ENCODE assay signal across 9 cellular contexts in the genomic region with DNA sequence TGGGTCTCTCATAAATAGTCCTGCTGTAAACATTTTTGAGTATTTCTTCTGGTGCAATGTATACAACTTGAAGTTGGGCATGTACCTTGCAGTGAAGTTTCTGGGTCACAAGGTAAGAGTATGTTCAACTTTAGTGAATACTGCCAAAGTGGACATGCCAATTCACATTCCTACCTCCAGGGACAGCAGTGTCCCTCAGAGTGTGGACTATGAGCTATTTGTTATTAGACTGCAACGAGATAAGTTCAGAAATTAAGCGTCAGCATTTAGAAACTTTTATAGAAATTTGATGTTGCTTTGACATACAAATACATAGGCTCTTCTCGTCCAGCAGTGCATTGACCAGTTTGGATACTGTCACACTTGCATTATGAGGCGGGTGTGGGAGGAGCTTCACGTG. TPM values are rescaled to one million over a fixed set of nuclear protein-coding genes. Genes with fewer than 3 reads are reported as not detected.
DNase-seq lines count a peak whose midpoint lies in the region; ATAC-seq, FAIRE-seq and TF ChIP-seq lines count a peak whose summit lies in the region.
"Had no signal": no experiment of that assay in that cellular context is flagged by ENCODE, and none has a peak within 500 bp of the region (broad histone marks: within the 10 kb centered on the region; RNA-seq: fewer than 3 reads in every experiment).

No MANE protein-coding gene starts in this region.

- CTCF ChIA-PET in K562 (lab: Yijun Ruan, JAX; ENCODE audit: low intra/inter-chr PET ratio), result no interaction called here

- H3K27ac ChIP-seq in right atrium auricular region (no peak overlapping the region), K562 (ENCODE audit: extremely low read depth, low read depth, low read length) (no peak overlapping the region), liver (ENCODE audit: low read depth in 1 of 2, low read length in 2 of 2) (no peak overlapping the region)

- peak; percentile 36 to 75 for TF ChIP-seq CTCF in right atrium auricular region (IDR thresholded peaks at IDR 0.05)
- peak; percentile 25 to 29 (median 25); a peak in 4 of 6 replicates for TF ChIP-seq CTCF in K562 (IDR thresholded peaks at IDR 0.05 in 2 of 3, conservative IDR thresholded peaks at IDR 0.05 in 1 of 3; ENCODE audit: insufficient read depth in 2 of 3, low read depth in 1 of 3, low read length in 3 of 3)
- TF ChIP-seq CTCF in liver (IDR thresholded peaks at IDR 0.05; ENCODE audit: low read depth, low read length, missing input control), result peak; percentile 73

- no peaks in the 10 kb centered on the region for H4K20me1 ChIP-seq in K562 (replicated peaks; ENCODE audit: control insufficient read depth, insufficient read depth, low read length)

- TF ChIP-seq POLR2A in K562 (conservative IDR thresholded peaks at IDR 0.05), result no peak

- FAIRE-seq in K562 (lab: Jason Lieb, UNC), result no peak

- no peaks in the 10 kb centered on the region for H3K9me3 ChIP-seq in right atrium auricular region
- H3K9me3 ChIP-seq in K562 (replicated peaks; ENCODE audit: control insufficient read depth, insufficient read depth, low read depth, low read length), result no peaks in the 10 kb centered on the region
- H3K9me3 ChIP-seq in liver (ENCODE audit: control insufficient read depth in 4 of 4, low read length in 3 of 4), result no peaks in the 10 kb centered on the region

- no peak overlapping the region for H3K4me2 ChIP-seq in K562 (ENCODE audit: insufficient read depth, low read length)

- H3K27me3 ChIP-seq in right atrium auricular region (no peaks in the 10 kb centered on the region), K562 (ENCODE audit: control insufficient read depth in 2 of 2, insufficient read depth in 2 of 2, low read length in 2 of 2) (peaks cover 0 to 6% of the 10 kb centered on the region in 2 experiments; a peak in 1 of 5 replicates), liver (ENCODE audit: control insufficient read depth in 4 of 4, insufficient read depth in 4 of 4, low read length in 3 of 4) (no peaks in the 10 kb centered on the region)

- H3K9me1 ChIP-seq in K562 (ENCODE audit: control insufficient read depth, insufficient read depth, low read length), result no peaks in the 10 kb centered on the region

- DNase-seq in right atrium auricular region (ENCODE audit: low spot score) (no peak), Right ventricle myocardium inferior (ENCODE audit: missing footprints) (no peak), K562 (ENCODE audit: extremely low read depth in 1 of 4, low spot score in 3 of 4) (peak in 2 of 4 experiments; percentile 29 to 31), T-helper 2 cell (no peak), cortex of kidney (lab: John Stamatoyannopoulos, UW) (no peak)
- no peak for DNase-seq in stimulated activated CD8-positive, alpha-beta memory T cell treated with anti-CD3 and anti-CD28 coated beads, Interleukin-4, amount 100 ng/mL, for 48 hours
- DNase-seq: activated CD8-positive, alpha-beta T cell treated with anti-CD3 and anti-CD28 coated beads for 36 hours had no signal

- intact Hi-C loops in Right ventricle myocardium inferior (cut with DNase I) (no loop called here), K562 (cut with micrococcal nuclease) (no loop called here)

- H3K9ac ChIP-seq in K562 (ENCODE audit: insufficient read depth in 1 of 2, low read depth in 2 of 2, low read length in 2 of 2) (no peak overlapping the region), liver (ENCODE audit: low read depth in 1 of 2, low read length in 2 of 2) (no peak overlapping the region)

- peaks cover 0 to 6% of the 10 kb centered on the region in 2 donors for H3K4me1 ChIP-seq in right atrium auricular region
- H3K4me1 ChIP-seq in K562 (replicated peaks in 1 of 2; ENCODE audit: control insufficient read depth in 2 of 2, insufficient read depth in 2 of 2, low read length in 2 of 2), result no peaks in the 10 kb centered on the region
- peaks cover 0 to 2% (median under 1%) of the 10 kb centered on the region in 4 donors for H3K4me1 ChIP-seq in liver (ENCODE audit: control insufficient read depth in 4 of 4, insufficient read depth in 4 of 4, low read length in 3 of 4)

- 0% methylated on average over 5 of the region's 5 CpGs for WGBS in K562 (ENCODE audit: insufficient coverage, low coverage, missing lambda C conversion rate)
- 67% methylated on average over 5 of the region's 5 CpGs for WGBS in liver

- no peak for TF ChIP-seq EP300 in K562 (IDR thresholded peaks at IDR 0.05; ENCODE audit: low read length)

- POLR2A ChIA-PET in K562 (lab: Yijun Ruan, JAX), result no interaction called here

- H3K79me2 ChIP-seq in K562 (ENCODE audit: control insufficient read depth, insufficient read depth, low read length), result no peaks in the 10 kb centered on the region

- H3K36me3 ChIP-seq in right atrium auricular region (no peaks in the 10 kb centered on the region), K562 (ENCODE audit: control insufficient read depth, insufficient read depth, low read length) (no peaks in the 10 kb centered on the region), liver (ENCODE audit: control insufficient read depth in 4 of 4, insufficient read depth in 3 of 4, low read depth in 1 of 4, low read length in 3 of 4) (no peaks in the 10 kb centered on the region)

- in situ Hi-C loops in K562 (cut with MboI), result no loop called here

- H2AFZ ChIP-seq in K562 (ENCODE audit: low read depth, low read length), result no peak overlapping the region

- no peak for ATAC-seq in Right ventricle myocardium inferior
- no peak for ATAC-seq in K562
- no peak for ATAC-seq in GM21529 (IDR thresholded peaks at IDR 0.05; ENCODE audit: unreplicated experiment)
- ATAC-seq: activated CD8-positive, alpha-beta T cell treated with anti-CD3 and anti-CD28 coated beads for 36 hours had no signal

- no peak overlapping the region for H3K4me3 ChIP-seq in right atrium auricular region
- H3K4me3 ChIP-seq in K562, result no peak overlapping the region
- no peak overlapping the region for H3K4me3 ChIP-seq in liver (ENCODE audit: low read depth in 1 of 3, low read length in 3 of 3)

- no peak for TF ChIP-seq RAD21 in K562 (CRISPR knock-in tag; conservative IDR thresholded peaks at IDR 0.05 in 1 of 2, IDR thresholded peaks at IDR 0.05 in 1 of 2)
- peak; percentile 80 to 86 for TF ChIP-seq RAD21 in liver (IDR thresholded peaks at IDR 0.05)

- no TSS peak for BruUV-seq in K562 (replicated peaks; lab: Mats Ljungman, UMichigan)

TF ChIP-seq in K562, 482 proteins besides CTCF, POLR2A, EP300 and RAD21:
- TF ChIP-seq TEAD4 (IDR thresholded peaks at IDR 0.05; ENCODE audit: low read length) (peak; percentile 81), TEAD4 (CRISPR knock-in tag; IDR thresholded peaks at IDR 0.05; ENCODE audit: borderline replicate concordance) (no peak), ZBTB7A (IDR thresholded peaks at IDR 0.05; ENCODE audit: borderline replicate concordance, control insufficient read depth, low read depth, low read length) (no peak), TOE1 (IDR thresholded peaks at IDR 0.05; ENCODE audit: borderline replicate concordance) (no peak), TOE1 (CRISPR knock-in tag; IDR thresholded peaks at IDR 0.05; ENCODE audit: borderline replicate concordance, low read depth) (no peak), TEAD1 (CRISPR knock-in tag; IDR thresholded peaks at IDR 0.05) (peak; percentile 84 to 94), TEAD2 (tag; IDR thresholded peaks at IDR 0.05) (peak; percentile 91)

TF ChIP-seq in liver, 16 proteins besides CTCF, POLR2A, EP300 and RAD21:
- TF ChIP-seq HNF4G (IDR thresholded peaks at IDR 0.05), result no peak
- peak in 1 of 2 donors; percentile 18 for TF ChIP-seq RXRA (IDR thresholded peaks at IDR 0.05)
- no peak for TF ChIP-seq YY1 (IDR thresholded peaks at IDR 0.05)
- TF ChIP-seq HNF4A (conservative IDR thresholded peaks at IDR 0.05), result peak in 1 of 2 donors; percentile 22
- no peak for TF ChIP-seq TAF1 (conservative IDR thresholded peaks at IDR 0.05)
- no peak for TF ChIP-seq GABPA (IDR thresholded peaks at IDR 0.05 in 1 of 2, conservative IDR thresholded peaks at IDR 0.05 in 1 of 2)
- no peak for TF ChIP-seq SP1 (IDR thresholded peaks at IDR 0.05)

RNA-seq across cellular contexts. Expression of a gene that starts 7.2 kb away (rescaled TPM):
- 10 to 100 TPM; 49.7 to 60.5 TPM for total RNA-seq in right atrium auricular region
- total RNA-seq in Right ventricle myocardium inferior, result 30.5 TPM
- total RNA-seq in K562 (2011; cell fraction: chromatin; rRNA removed; ENCODE audit: low replicate concordance), result not detected in 2 replicates
- not detected in 2 replicates for total RNA-seq in K562 (2011; cell fraction: nucleolus; rRNA removed)
- not detected in 2 replicates for total RNA-seq in K562 (2011; cell fraction: nucleoplasm; rRNA removed)
- total RNA-seq in K562 (2014; rRNA removed), result not detected in 2 replicates
- not detected in 2 replicates for total RNA-seq in K562 (2014; rRNA removed; fragmentation: Illumina TruSeq; extraction: Trizol)
- total RNA-seq in K562 (2015; rRNA removed; fragmentation: Illumina TruSeq; extraction: Trizol), result not detected in 2 replicates
- 0.07 TPM in 1 of 2 replicates, not detected in the other for total RNA-seq in K562 (2021)
- polyA plus RNA-seq in K562 (2011; rRNA removed), result not detected in 2 replicates
- not detected in 2 replicates for polyA plus RNA-seq in K562 (2011; cell fraction: cytosol; rRNA removed)
- polyA plus RNA-seq in K562 (2011; cell fraction: nucleus; rRNA removed), result not detected in 2 replicates
- not detected in 2 replicates for polyA plus RNA-seq in K562 (2012)
- polyA plus RNA-seq in K562 (2014; fragmentation: Illumina TruSeq; extraction: Trizol), result not detected in 2 replicates
- polyA plus RNA-seq in K562 (2014; fragmentation: Nextera tagmentation; extraction: Ambion mirVana), result not detected
- polyA plus RNA-seq in K562 (2014; rRNA removed), result not detected in 2 replicates
- polyA minus RNA-seq in K562 (2011; rRNA and poly(A)+ RNA removed), result not detected in 2 replicates
- polyA minus RNA-seq in K562 (2011; cell fraction: cytosol; rRNA and poly(A)+ RNA removed), result not detected in 2 replicates
- not detected in 2 replicates for polyA minus RNA-seq in K562 (2011; cell fraction: nucleus; rRNA and poly(A)+ RNA removed)
- 1 to 10 TPM; 2.6 to 6.0 TPM for total RNA-seq in liver
- polyA plus RNA-seq in liver, result 1 to 10 TPM; 1.6 to 3.5 TPM
